ENCODE assay signal across 9 cellular contexts in genomic region chr3:49839193-49839809, GRCh38. TPM values are rescaled to one million over a fixed set of nuclear protein-coding genes. Genes with fewer than 3 reads are reported as not detected.
A peak's percentile ranks its signal among the peaks of the same experiment; 100 is the strongest.
DNase-seq lines count a peak whose midpoint lies in the region; ATAC-seq and TF ChIP-seq lines count a peak whose summit lies in the region.
"Had no signal": no experiment of that assay in that cellular context is flagged by ENCODE, and none has a peak within 500 bp of the region (broad histone marks: within the 10 kb centered on the region; RNA-seq: fewer than 3 reads in every experiment).

No MANE protein-coding gene starts in this region.

- H3K27me3 ChIP-seq in RWPE2 (ENCODE audit: insufficient read depth, poor library complexity, severe bottlenecking) (no peaks in the 10 kb centered on the region), neuronal stem cell (ENCODE audit: control insufficient read depth in 3 of 3, insufficient read depth in 3 of 3, low read depth in 1 of 3, low read length in 3 of 3) (no peaks in the 10 kb centered on the region), stomach (no peaks in the 10 kb centered on the region)

- CTCF ChIA-PET in Calu3 (lab: Charles Lee): interaction anchor here (0.5 to 2.7 kb wide), 9 partner anchors 22 to 424 kb away, joined by 3 to 17 read pairs (median 3); partner anchors contain the start of genes INKA1, IP6K1 and MON1A

- no peaks in the 10 kb centered on the region for H3K27me3 Mint-ChIP-seq in Calu3 (ENCODE audit: unreplicated experiment)
- H3K27me3 Mint-ChIP-seq in activated T-helper 1 cell treated with anti-CD3 and anti-CD28 coated beads, Interleukin-12 subunit alpha, Interleukin-12 subunit beta, Interleukin-2, Interleukin-4 antibody, amounts not matched to agents 30 ng/mL and 10 ng/mL and 1 ng/mL, durations not matched to agents 14 hours and 24 hours and 36 hours (ENCODE audit: insufficient read depth): no peaks in the 10 kb centered on the region

- TF ChIP-seq POLR2A in stomach (IDR thresholded peaks at IDR 0.05): no peak

- H3K18ac ChIP-seq in neuronal stem cell (ENCODE audit: low read length): no peak overlapping the region

- peaks cover 9% of the 10 kb centered on the region for H3K4me1 Mint-ChIP-seq in Calu3 (ENCODE audit: low read depth, unreplicated experiment)
- no peaks in the 10 kb centered on the region for H3K4me1 Mint-ChIP-seq in activated T-helper 1 cell treated with anti-CD3 and anti-CD28 coated beads, Interleukin-12 subunit alpha, Interleukin-12 subunit beta, Interleukin-2, Interleukin-4 antibody, amounts not matched to agents 30 ng/mL and 10 ng/mL and 1 ng/mL, durations not matched to agents 14 hours and 24 hours and 36 hours (ENCODE audit: low read depth)

- no peak for TF ChIP-seq EP300 in Ishikawa (IDR thresholded peaks at IDR 0.05; ENCODE audit: borderline replicate concordance)
- no peak for TF ChIP-seq EP300 in stomach (IDR thresholded peaks at IDR 0.05)

- no peak overlapping the region for H3K14ac ChIP-seq in neuronal stem cell (ENCODE audit: low read length)

- no TSS peak for BruUV-seq in Calu3 (replicated peaks; lab: Mats Ljungman, UMichigan)

- H3K27ac ChIP-seq in RWPE2 (ENCODE audit: poor library complexity, severe bottlenecking): no peak overlapping the region
- no peak overlapping the region for H3K27ac ChIP-seq in neuronal stem cell (replicated peaks; ENCODE audit: low read length)
- H3K27ac ChIP-seq in stomach: peak overlapping the region in 1 of 5 donors; percentile 11

- peaks cover 41% of the 10 kb centered on the region for H3K36me3 ChIP-seq in RWPE2 (ENCODE audit: low read depth)
- peaks cover 40 to 80% of the 10 kb centered on the region in 2 donors for H3K36me3 ChIP-seq in neuronal stem cell (replicated peaks in 1 of 2; ENCODE audit: control insufficient read depth in 2 of 2, insufficient read depth in 2 of 2, low read length in 2 of 2)
- peaks cover 0 to 5% (median 0%) of the 10 kb centered on the region in 4 donors for H3K36me3 ChIP-seq in stomach

- H2BK120ac ChIP-seq in neuronal stem cell (ENCODE audit: low read depth, low read length): no peak overlapping the region

- H3K79me1 ChIP-seq in neuronal stem cell (ENCODE audit: low read depth, low read length): no peaks in the 10 kb centered on the region

- no peak overlapping the region for H3K4me3 Mint-ChIP-seq in Calu3 (ENCODE audit: low read depth, unreplicated experiment)
- H3K4me3 Mint-ChIP-seq in activated T-helper 1 cell treated with anti-CD3 and anti-CD28 coated beads, Interleukin-12 subunit alpha, Interleukin-12 subunit beta, Interleukin-2, Interleukin-4 antibody, amounts not matched to agents 30 ng/mL and 10 ng/mL and 1 ng/mL, durations not matched to agents 14 hours and 24 hours and 36 hours: no peak overlapping the region

- H3K9me3 Mint-ChIP-seq in Calu3 (ENCODE audit: low read depth, unreplicated experiment): no peaks in the 10 kb centered on the region
- H3K9me3 Mint-ChIP-seq in activated T-helper 1 cell treated with anti-CD3 and anti-CD28 coated beads, Interleukin-12 subunit alpha, Interleukin-12 subunit beta, Interleukin-2, Interleukin-4 antibody, amounts not matched to agents 30 ng/mL and 10 ng/mL and 1 ng/mL, durations not matched to agents 14 hours and 24 hours and 36 hours: no peaks in the 10 kb centered on the region

- no CpG with 5 or more reads among the region's 6 CpGs for WGBS in neuronal stem cell (ENCODE audit: extremely low coverage in 2 of 2, insufficient read length in 2 of 2, insufficient replicate concordance in 1 of 2), 2 donors
- 36 to 44% (median 41%) methylated on average over 6 of the region's 6 CpGs for WGBS in stomach, 5 donors

- DNase-seq in Calu3 (peak; percentile 73), RWPE2 (ENCODE audit: low spot score) (no peak), fibroblast of peridontal ligament (ENCODE audit: extremely low read depth) (peak; percentile 86), neuronal stem cell (ENCODE audit: low spot score) (peak; percentile 56), stomach (peak; percentile 81)
- peak; percentile 69 for DNase-seq in activated T-helper 1 cell treated with anti-CD3 and anti-CD28 coated beads, Interleukin-12 subunit alpha, Interleukin-12 subunit beta, Interleukin-2, Interleukin-4 antibody, amounts not matched to agents 30 ng/mL and 10 ng/mL and 1 ng/mL, durations not matched to agents 14 hours and 24 hours and 36 hours (ENCODE audit: low spot score)

- H3K36me3 Mint-ChIP-seq in Calu3 (ENCODE audit: insufficient read depth, unreplicated experiment): peaks cover 7% of the 10 kb centered on the region
- peaks cover 8% of the 10 kb centered on the region for H3K36me3 Mint-ChIP-seq in activated T-helper 1 cell treated with anti-CD3 and anti-CD28 coated beads, Interleukin-12 subunit alpha, Interleukin-12 subunit beta, Interleukin-2, Interleukin-4 antibody, amounts not matched to agents 30 ng/mL and 10 ng/mL and 1 ng/mL, durations not matched to agents 14 hours and 24 hours and 36 hours (ENCODE audit: low read depth)

- no peak overlapping the region for H2BK5ac ChIP-seq in neuronal stem cell (ENCODE audit: low read length)

- intact Hi-C loops in Calu3 (cut with micrococcal nuclease; ENCODE audit: unreplicated experiment): loop anchor here (2.0 to 5.0 kb wide), 2 partner anchors 37 to 136 kb away; partner anchors contain the start of gene INKA1
- intact Hi-C loops in activated T-helper 1 cell treated with anti-CD3 and anti-CD28 coated beads, Interleukin-12 subunit alpha, Interleukin-12 subunit beta, Interleukin-2, Interleukin-4 antibody, amounts not matched to agents 30 ng/mL and 10 ng/mL and 1 ng/mL, durations not matched to agents 14 hours and 24 hours and 36 hours (cut with micrococcal nuclease): loop anchor here (1.0 to 5.0 kb wide), 5 partner anchors 37 to 300 kb away; partner anchors contain the start of genes GMPPB and IP6K1
- intact Hi-C loops in stomach (cut with DNase I; ENCODE audit: low total_unique reads): loop anchor here (2.0 to 10.0 kb wide), 2 partner anchors 36 to 124 kb away; partner anchors contain the start of genes AMIGO3 and INKA1

- H3K9me3 ChIP-seq in RWPE2 (ENCODE audit: severe bottlenecking): no peaks in the 10 kb centered on the region
- H3K9me3 ChIP-seq in neuronal stem cell (replicated peaks in 1 of 2; ENCODE audit: control insufficient read depth in 2 of 2, insufficient read depth in 1 of 2, low read depth in 1 of 2, low read length in 2 of 2): no peaks in the 10 kb centered on the region
- no peaks in the 10 kb centered on the region for H3K9me3 ChIP-seq in stomach

- no peak overlapping the region for H2AFZ ChIP-seq in neuronal stem cell (ENCODE audit: low read length)

- no peak overlapping the region for H4K91ac ChIP-seq in neuronal stem cell (ENCODE audit: low read depth, low read length, poor library complexity)

- no peak overlapping the region for H2BK12ac ChIP-seq in neuronal stem cell (ENCODE audit: low read length)

- H3K27ac Mint-ChIP-seq in Calu3 (ENCODE audit: unreplicated experiment): no peak overlapping the region
- no peak overlapping the region for H3K27ac Mint-ChIP-seq in activated T-helper 1 cell treated with anti-CD3 and anti-CD28 coated beads, Interleukin-12 subunit alpha, Interleukin-12 subunit beta, Interleukin-2, Interleukin-4 antibody, amounts not matched to agents 30 ng/mL and 10 ng/mL and 1 ng/mL, durations not matched to agents 14 hours and 24 hours and 36 hours

- no peak overlapping the region for H2BK15ac ChIP-seq in neuronal stem cell (ENCODE audit: low read length)

- H3K4me2 ChIP-seq in neuronal stem cell (ENCODE audit: insufficient read depth, low read length, poor library complexity, severe bottlenecking): no peak overlapping the region

- H3K4me1 ChIP-seq in RWPE2 (ENCODE audit: insufficient read depth, poor library complexity, severe bottlenecking) (no peaks in the 10 kb centered on the region), neuronal stem cell (ENCODE audit: control insufficient read depth in 2 of 2, insufficient read depth in 1 of 2, low read depth in 1 of 2, low read length in 2 of 2) (peaks cover 0 to 2% of the 10 kb centered on the region in 2 donors), stomach (peaks cover 0 to 21% (median 12%) of the 10 kb centered on the region in 4 donors)

- H3K4me3 ChIP-seq in RWPE2 (ENCODE audit: severe bottlenecking): no peak overlapping the region
- no peak overlapping the region for H3K4me3 ChIP-seq in neuronal stem cell (ENCODE audit: low read length in 2 of 2)
- H3K4me3 ChIP-seq in stomach: no peak overlapping the region

- TF ChIP-seq RAD21 in Ishikawa (IDR thresholded peaks at IDR 0.05; ENCODE audit: low read depth): peak; percentile 79

- no peak overlapping the region for H3K9ac ChIP-seq in neuronal stem cell (ENCODE audit: low read depth, low read length, poor library complexity)

- H4K8ac ChIP-seq in neuronal stem cell (ENCODE audit: low read depth, low read length): no peak overlapping the region

- H2AK5ac ChIP-seq in neuronal stem cell (ENCODE audit: low read depth, low read length): no peak overlapping the region

- peak; percentile 54 for TF ChIP-seq CTCF in Calu3 (IDR thresholded peaks at IDR 0.05; ENCODE audit: unreplicated experiment)
- peak; percentile 86 for TF ChIP-seq CTCF in RWPE2 (IDR thresholded peaks at IDR 0.05; ENCODE audit: poor library complexity, severe bottlenecking)
- peak in 5 of 7 experiments; percentile 82 to 92 (median 83) for TF ChIP-seq CTCF in stomach (IDR thresholded peaks at IDR 0.05)

- H3K4ac ChIP-seq in neuronal stem cell (ENCODE audit: low read length): no peak overlapping the region

- ATAC-seq in RWPE2 (ENCODE audit: low read depth) (peak; percentile 75), HG03045 (IDR thresholded peaks at IDR 0.05; ENCODE audit: unreplicated experiment) (no peak)

- H3K23ac ChIP-seq in neuronal stem cell (ENCODE audit: low read depth, low read length, poor library complexity): no peak overlapping the region

RNA-seq across cellular contexts. Expression of gene TRAIP, which starts 17.1 kb away (rescaled TPM):
- total RNA-seq in Calu3 (2022) (28.2 and 29.7 TPM in 2 replicates), stomach (1 to 10 TPM in 3 of 5 donors, not detected in 2; 2.3 to 7.0 (median 2.8) TPM)
- total RNA-seq in activated T-helper 1 cell treated with anti-CD3 and anti-CD28 coated beads, Interleukin-12 subunit alpha, Interleukin-12 subunit beta, Interleukin-2, Interleukin-4 antibody, amounts not matched to agents 30 ng/mL and 10 ng/mL and 1 ng/mL, durations not matched to agents 14 hours and 24 hours and 36 hours: 26.5 and 27.9 TPM in 2 replicates
- 19.8 TPM for polyA plus RNA-seq in neuronal stem cell (2013, experiment 1 of 2)
- 20.0 TPM for polyA plus RNA-seq in neuronal stem cell (2013, experiment 2 of 2)
- 1 to 10 TPM; 1.5 to 4.3 (median 2.0) TPM for polyA plus RNA-seq in stomach

RNA-seq across cellular contexts. Expression of gene UBA7, which starts 25.5 kb away (rescaled TPM):
- 26.3 and 40.9 TPM in 2 replicates for total RNA-seq in Calu3 (2022)
- 90.3 and 97.5 TPM in 2 replicates for total RNA-seq in activated T-helper 1 cell treated with anti-CD3 and anti-CD28 coated beads, Interleukin-12 subunit alpha, Interleukin-12 subunit beta, Interleukin-2, Interleukin-4 antibody, amounts not matched to agents 30 ng/mL and 10 ng/mL and 1 ng/mL, durations not matched to agents 14 hours and 24 hours and 36 hours
- 4.4 TPM for polyA plus RNA-seq in neuronal stem cell (2013, experiment 1 of 2)
- polyA plus RNA-seq in neuronal stem cell (2013, experiment 2 of 2): 3.2 TPM
- total RNA-seq in stomach: 100 to 1,000 TPM in 1 of 5 donors, 10 to 100 TPM in 4; 36.2 to 250 (median 76.3) TPM
- 10 to 100 TPM; 27.2 to 56.2 (median 30.2) TPM for polyA plus RNA-seq in stomach

RNA-seq across cellular contexts. Expression of gene CAMKV, which starts 30.4 kb away (rescaled TPM):
- total RNA-seq in Calu3 (2022): 0.38 and 0.83 TPM in 2 replicates
- total RNA-seq in activated T-helper 1 cell treated with anti-CD3 and anti-CD28 coated beads, Interleukin-12 subunit alpha, Interleukin-12 subunit beta, Interleukin-2, Interleukin-4 antibody, amounts not matched to agents 30 ng/mL and 10 ng/mL and 1 ng/mL, durations not matched to agents 14 hours and 24 hours and 36 hours: 0.96 and 1.0 TPM in 2 replicates
- 10.0 TPM for polyA plus RNA-seq in neuronal stem cell (2013, experiment 1 of 2)
- 9.6 TPM for polyA plus RNA-seq in neuronal stem cell (2013, experiment 2 of 2)
- total RNA-seq in stomach: 1 to 10 TPM in 1 of 5 donors, not detected in 4; 1.5 TPM
- under 1 TPM in 1 of 3 donors, not detected in 2; 0.03 TPM for polyA plus RNA-seq in stomach

RNA-seq across cellular contexts. Expression of gene INKA1, which starts 36.2 kb away (rescaled TPM):
- total RNA-seq in Calu3 (2022) (0.35 TPM in 1 of 2 replicates, not detected in the other), stomach (1 to 10 TPM in 3 of 5 donors, not detected in 2; 1.8 to 3.3 (median 2.3) TPM)
- 1.3 and 2.7 TPM in 2 replicates for total RNA-seq in activated T-helper 1 cell treated with anti-CD3 and anti-CD28 coated beads, Interleukin-12 subunit alpha, Interleukin-12 subunit beta, Interleukin-2, Interleukin-4 antibody, amounts not matched to agents 30 ng/mL and 10 ng/mL and 1 ng/mL, durations not matched to agents 14 hours and 24 hours and 36 hours
- polyA plus RNA-seq in neuronal stem cell (2013, experiment 1 of 2): 0.56 TPM
- 0.42 TPM for polyA plus RNA-seq in neuronal stem cell (2013, experiment 2 of 2)
- 10 to 100 TPM in 1 of 3 donors, 1 to 10 TPM in 2; 4.4 to 15.0 (median 5.5) TPM for polyA plus RNA-seq in stomach

RNA-seq across cellular contexts. Expression of gene CDHR4, which starts 39.6 kb away (rescaled TPM):
- not detected in 2 replicates for total RNA-seq in Calu3 (2022)
- total RNA-seq in activated T-helper 1 cell treated with anti-CD3 and anti-CD28 coated beads, Interleukin-12 subunit alpha, Interleukin-12 subunit beta, Interleukin-2, Interleukin-4 antibody, amounts not matched to agents 30 ng/mL and 10 ng/mL and 1 ng/mL, durations not matched to agents 14 hours and 24 hours and 36 hours: not detected in 2 replicates
- 0.13 TPM for polyA plus RNA-seq in neuronal stem cell (2013, experiment 1 of 2)
- polyA plus RNA-seq in neuronal stem cell (2013, experiment 2 of 2): 0.06 TPM
- total RNA-seq in stomach: under 1 TPM in 2 of 5 donors, not detected in 3; under 0.01 to 0.73 TPM
- polyA plus RNA-seq in stomach: under 1 TPM in 1 of 3 donors, not detected in 2; 0.18 TPM
- polyA plus RNA-seq: adipose tissue had no signal
